11 cellular contexts compared by ENCODE assay signal in the genomic region with DNA sequence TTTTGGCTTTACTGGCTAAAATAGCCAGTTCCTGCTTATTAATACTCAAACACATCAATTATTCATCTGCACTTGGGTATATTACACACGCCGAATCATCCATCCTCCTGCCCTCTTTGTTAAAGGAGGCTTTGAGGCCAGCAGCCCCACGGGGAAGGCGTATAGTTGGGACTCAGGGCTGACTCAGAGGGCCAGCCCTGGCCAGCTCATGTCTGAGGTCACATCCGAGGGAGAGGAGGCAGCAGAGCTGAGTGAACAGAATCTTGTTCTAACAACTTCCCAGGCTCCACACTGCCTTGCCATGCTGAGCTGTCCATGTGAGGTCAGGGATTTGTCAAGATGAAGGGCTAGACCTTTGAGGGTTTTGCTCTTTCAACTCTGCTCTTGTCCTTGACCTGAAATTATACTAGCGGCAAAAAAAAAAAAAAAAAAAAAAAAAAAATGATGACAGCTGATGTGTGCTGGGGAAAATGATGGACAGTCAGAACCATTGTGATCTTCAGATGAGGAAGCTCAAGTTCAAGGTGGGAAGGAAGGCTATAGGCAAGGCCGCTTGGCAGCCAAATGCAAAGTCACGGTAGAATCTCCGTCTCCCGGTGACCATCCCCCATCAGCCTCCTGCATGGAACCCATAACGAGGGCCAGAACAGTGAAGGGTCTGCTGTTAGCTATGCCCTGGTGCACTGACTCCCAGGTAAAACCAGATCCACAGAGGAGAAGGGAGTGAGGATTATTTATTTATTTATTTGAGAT. TPM values are rescaled to one million over a fixed set of nuclear protein-coding genes. Genes with fewer than 3 reads are reported as not detected.
DNase-seq lines count a peak whose midpoint lies in the region; ATAC-seq and TF ChIP-seq lines count a peak whose summit lies in the region.
"Had no signal": no experiment of that assay in that cellular context is flagged by ENCODE, and none has a peak within 500 bp of the region (broad histone marks: within the 10 kb centered on the region; RNA-seq: fewer than 3 reads in every experiment).

No MANE protein-coding gene starts in this region.

- H3K27ac Mint-ChIP-seq in activated CD4-positive, alpha-beta memory T cell treated with anti-CD3 and anti-CD28 coated beads for 36 hours: no peak overlapping the region
- no peak overlapping the region for H3K27ac Mint-ChIP-seq in activated CD4-positive, alpha-beta memory T cell treated with anti-CD3 and anti-CD28 coated beads, Interleukin-2, amount 10 ng/mL, durations not matched to agents 7 days and 5 days
- H3K27ac Mint-ChIP-seq: stimulated activated memory B cell treated with anti-CD40 and anti-IgM and Interleukin-4, amounts not matched to agents 10 μg/mL and 1 μg/mL and 100 μg/mL, for 72 hours had no signal

- H3K27me3 ChIP-seq in A673 (replicated peaks; ENCODE audit: insufficient read depth, low read depth, low read length, poor library complexity): no peaks in the 10 kb centered on the region
- H3K27me3 ChIP-seq: BLaER1 treated with 17β-estradiol and CSF1 and Interleukin-3, amounts not matched to agents 10 nM and 100 nM had no signal

- TF ChIP-seq CTCF in A673 (conservative IDR thresholded peaks at IDR 0.05; ENCODE audit: low read depth, low read length) (no peak), coronary artery (IDR thresholded peaks at IDR 0.05) (no peak)

- no peaks in the 10 kb centered on the region for H3K36me3 ChIP-seq in A673 (ENCODE audit: insufficient read depth, low read length, poor library complexity, severe bottlenecking)
- H3K36me3 ChIP-seq: BLaER1 treated with 17β-estradiol and CSF1 and Interleukin-3, amounts not matched to agents 10 nM and 100 nM had no signal

- no peak for ATAC-seq in HG03439 (IDR thresholded peaks at IDR 0.05; ENCODE audit: unreplicated experiment)
- ATAC-seq: stimulated activated memory B cell treated with anti-CD40 and anti-IgM and Interleukin-4, amounts not matched to agents 10 μg/mL and 1 μg/mL and 100 μg/mL, for 72 hours had no signal

- peaks cover 6% of the 10 kb centered on the region for H3K27me3 Mint-ChIP-seq in activated CD4-positive, alpha-beta memory T cell treated with anti-CD3 and anti-CD28 coated beads for 36 hours
- H3K27me3 Mint-ChIP-seq in activated CD4-positive, alpha-beta memory T cell treated with anti-CD3 and anti-CD28 coated beads, Interleukin-2, amount 10 ng/mL, durations not matched to agents 7 days and 5 days: peaks cover 5% of the 10 kb centered on the region

- POLR2A ChIA-PET in activated CD4-positive, alpha-beta memory T cell treated with anti-CD3 and anti-CD28 coated beads for 36 hours (lab: Charles Lee): no interaction called here
- POLR2A ChIA-PET in activated CD4-positive, alpha-beta memory T cell treated with anti-CD3 and anti-CD28 coated beads, Interleukin-2, amount 10 ng/mL, durations not matched to agents 7 days and 5 days (lab: Charles Lee): no interaction called here
- POLR2A ChIA-PET in A673 (lab: Charles Lee; ENCODE audit: low non-redundant PET): no interaction called here

- no peaks in the 10 kb centered on the region for H3K36me3 Mint-ChIP-seq in activated CD4-positive, alpha-beta memory T cell treated with anti-CD3 and anti-CD28 coated beads for 36 hours
- no peaks in the 10 kb centered on the region for H3K36me3 Mint-ChIP-seq in activated CD4-positive, alpha-beta memory T cell treated with anti-CD3 and anti-CD28 coated beads, Interleukin-2, amount 10 ng/mL, durations not matched to agents 7 days and 5 days (ENCODE audit: low read depth)
- H3K36me3 Mint-ChIP-seq: stimulated activated memory B cell treated with anti-CD40 and anti-IgM and Interleukin-4, amounts not matched to agents 10 μg/mL and 1 μg/mL and 100 μg/mL, for 72 hours had no signal

- intact Hi-C loops in activated CD4-positive, alpha-beta memory T cell treated with anti-CD3 and anti-CD28 coated beads for 36 hours (cut with micrococcal nuclease): no loop called here
- intact Hi-C loops in A673 (cut with micrococcal nuclease; ENCODE audit: unreplicated experiment): no loop called here

- no peaks in the 10 kb centered on the region for H3K4me1 ChIP-seq in A673 (ENCODE audit: insufficient read depth, low read length, poor library complexity, severe bottlenecking)

- peak overlapping the region; percentile 89 for H3K27ac ChIP-seq in epithelial cell of prostate
- H3K27ac ChIP-seq in A673 (ENCODE audit: low read depth, low read length, poor library complexity, severe bottlenecking): no peak overlapping the region
- H3K27ac ChIP-seq in coronary artery: no peak overlapping the region

- peak; percentile 64 for DNase-seq in activated CD4-positive, alpha-beta memory T cell treated with anti-CD3 and anti-CD28 coated beads for 36 hours
- no peak for DNase-seq in activated CD4-positive, alpha-beta memory T cell treated with anti-CD3 and anti-CD28 coated beads, Interleukin-2, amount 10 ng/mL, durations not matched to agents 7 days and 5 days
- DNase-seq in MV-4-11 (lab: John Stamatoyannopoulos, UW) (peak; percentile 52), epithelial cell of prostate (ENCODE audit: low read depth, low spot score) (peak; percentile 88), renal cortical epithelial cell (ENCODE audit: low read depth) (peak; percentile 83), A673 (ENCODE audit: low spot score) (no peak), coronary artery (ENCODE audit: low spot score) (no peak)
- DNase-seq: activated effector memory CD4-positive, alpha-beta T cell treated with anti-CD3 and anti-CD28 coated beads, Interleukin-2, amount 50 U/mL, for 16 hours had no signal

- H3K9me3 ChIP-seq in A673 (ENCODE audit: low read depth, low read length, poor library complexity, severe bottlenecking): no peaks in the 10 kb centered on the region
- H3K9me3 ChIP-seq: BLaER1 treated with 17β-estradiol and CSF1 and Interleukin-3, amounts not matched to agents 10 nM and 100 nM had no signal

- no peak overlapping the region for H3K4me3 Mint-ChIP-seq in activated CD4-positive, alpha-beta memory T cell treated with anti-CD3 and anti-CD28 coated beads for 36 hours
- H3K4me3 Mint-ChIP-seq in activated CD4-positive, alpha-beta memory T cell treated with anti-CD3 and anti-CD28 coated beads, Interleukin-2, amount 10 ng/mL, durations not matched to agents 7 days and 5 days: no peak overlapping the region
- H3K4me3 Mint-ChIP-seq: stimulated activated memory B cell treated with anti-CD40 and anti-IgM and Interleukin-4, amounts not matched to agents 10 μg/mL and 1 μg/mL and 100 μg/mL, for 72 hours had no signal

- peaks cover 5% of the 10 kb centered on the region for H3K4me1 Mint-ChIP-seq in activated CD4-positive, alpha-beta memory T cell treated with anti-CD3 and anti-CD28 coated beads for 36 hours (ENCODE audit: low read depth)
- H3K4me1 Mint-ChIP-seq in activated CD4-positive, alpha-beta memory T cell treated with anti-CD3 and anti-CD28 coated beads, Interleukin-2, amount 10 ng/mL, durations not matched to agents 7 days and 5 days: peaks cover 5% of the 10 kb centered on the region

- H3K4me3 ChIP-seq in A673 (ENCODE audit: low read depth, low read length, poor library complexity, severe bottlenecking) (no peak overlapping the region), coronary artery (no peak overlapping the region)
- H3K4me3 ChIP-seq: BLaER1 treated with 17β-estradiol and CSF1 and Interleukin-3, amounts not matched to agents 10 nM and 100 nM had no signal

- CTCF ChIA-PET in activated CD4-positive, alpha-beta memory T cell treated with anti-CD3 and anti-CD28 coated beads for 36 hours (lab: Charles Lee): interaction anchor here (0.6 to 0.9 kb wide), 2 partner anchors 10 to 16 kb away, joined by 3 read pairs; no protein-coding TSS in a partner anchor
- CTCF ChIA-PET in activated CD4-positive, alpha-beta memory T cell treated with anti-CD3 and anti-CD28 coated beads, Interleukin-2, amount 10 ng/mL, durations not matched to agents 7 days and 5 days (lab: Charles Lee): no interaction called here
- CTCF ChIA-PET in A673 (lab: Charles Lee): no interaction called here

- H3K9me3 Mint-ChIP-seq in activated CD4-positive, alpha-beta memory T cell treated with anti-CD3 and anti-CD28 coated beads for 36 hours: no peaks in the 10 kb centered on the region
- no peaks in the 10 kb centered on the region for H3K9me3 Mint-ChIP-seq in activated CD4-positive, alpha-beta memory T cell treated with anti-CD3 and anti-CD28 coated beads, Interleukin-2, amount 10 ng/mL, durations not matched to agents 7 days and 5 days
- H3K9me3 Mint-ChIP-seq: stimulated activated memory B cell treated with anti-CD40 and anti-IgM and Interleukin-4, amounts not matched to agents 10 μg/mL and 1 μg/mL and 100 μg/mL, for 72 hours had no signal

- no TSS peak for BruUV-seq in A673 (replicated peaks; lab: Mats Ljungman, UMichigan)

RNA-seq across cellular contexts. Expression of gene MARK3, which starts 12.5 kb away (rescaled TPM):
- 10 to 100 TPM; 63.4 to 69.1 TPM for total RNA-seq in activated CD4-positive, alpha-beta memory T cell treated with anti-CD3 and anti-CD28 coated beads for 36 hours
- total RNA-seq in activated CD4-positive, alpha-beta memory T cell treated with anti-CD3 and anti-CD28 coated beads, Interleukin-2, amount 10 ng/mL, durations not matched to agents 7 days and 5 days: 10 to 100 TPM; 76.0 to 84.2 TPM
- 68.8 and 100 TPM in 2 replicates for total RNA-seq in renal cortical epithelial cell
- total RNA-seq in A673 (2021): 94.4 and 101 TPM in 2 replicates

RNA-seq across cellular contexts. Expression of gene EIF5, which starts 38.7 kb away (rescaled TPM):
- 100 to 1,000 TPM; 192 to 196 TPM for total RNA-seq in activated CD4-positive, alpha-beta memory T cell treated with anti-CD3 and anti-CD28 coated beads for 36 hours
- total RNA-seq in activated CD4-positive, alpha-beta memory T cell treated with anti-CD3 and anti-CD28 coated beads, Interleukin-2, amount 10 ng/mL, durations not matched to agents 7 days and 5 days: 100 to 1,000 TPM; 188 to 197 TPM
- 117 and 173 TPM in 2 replicates for total RNA-seq in renal cortical epithelial cell
- total RNA-seq in A673 (2021): 416 and 446 TPM in 2 replicates

Comparison
In these comparisons a context has a peak if more than half of its experiments do, and no peak if none do; other contexts are left out.
1. DNase-seq: peak in activated CD4-positive, alpha-beta memory T cell treated with anti-CD3 and anti-CD28 coated beads for 36 hours (single experiment), MV-4-11 (single experiment), epithelial cell of prostate (single experiment) and renal cortical epithelial cell (single experiment); none in activated CD4-positive, alpha-beta memory T cell treated with anti-CD3 and anti-CD28 coated beads, Interleukin-2, amount 10 ng/mL, durations not matched to agents 7 days and 5 days (single experiment), A673 (single experiment) and coronary artery (single experiment).